1 cellular context compared by ENCODE assay signal in the genomic region with DNA sequence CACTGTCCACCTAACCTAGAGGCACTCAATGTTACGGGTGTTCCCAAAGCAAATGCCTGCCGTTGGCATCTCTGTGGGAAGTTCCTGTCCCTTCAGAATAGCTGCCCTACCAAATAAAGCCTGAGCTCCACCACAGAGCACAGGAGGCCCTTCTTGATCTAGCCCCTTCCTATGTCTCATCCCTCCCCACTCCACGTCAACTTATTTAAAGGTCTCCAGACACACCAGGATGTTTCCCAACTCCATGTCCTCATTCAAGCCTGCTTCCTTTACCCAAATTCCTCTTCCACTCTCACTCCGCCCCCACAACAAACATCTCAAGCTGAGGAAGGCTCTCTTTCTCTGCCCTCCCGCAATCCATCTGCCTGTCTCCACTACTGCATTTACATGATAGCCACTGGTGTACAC.
TF ChIP-seq lines count a peak whose summit lies in the region.

No MANE protein-coding gene starts in this region.

TF ChIP-seq in WTC11, 78 proteins besides CTCF, POLR2A, EP300 and RAD21 (continued from another document):
- TF ChIP-seq, protein P1, sequence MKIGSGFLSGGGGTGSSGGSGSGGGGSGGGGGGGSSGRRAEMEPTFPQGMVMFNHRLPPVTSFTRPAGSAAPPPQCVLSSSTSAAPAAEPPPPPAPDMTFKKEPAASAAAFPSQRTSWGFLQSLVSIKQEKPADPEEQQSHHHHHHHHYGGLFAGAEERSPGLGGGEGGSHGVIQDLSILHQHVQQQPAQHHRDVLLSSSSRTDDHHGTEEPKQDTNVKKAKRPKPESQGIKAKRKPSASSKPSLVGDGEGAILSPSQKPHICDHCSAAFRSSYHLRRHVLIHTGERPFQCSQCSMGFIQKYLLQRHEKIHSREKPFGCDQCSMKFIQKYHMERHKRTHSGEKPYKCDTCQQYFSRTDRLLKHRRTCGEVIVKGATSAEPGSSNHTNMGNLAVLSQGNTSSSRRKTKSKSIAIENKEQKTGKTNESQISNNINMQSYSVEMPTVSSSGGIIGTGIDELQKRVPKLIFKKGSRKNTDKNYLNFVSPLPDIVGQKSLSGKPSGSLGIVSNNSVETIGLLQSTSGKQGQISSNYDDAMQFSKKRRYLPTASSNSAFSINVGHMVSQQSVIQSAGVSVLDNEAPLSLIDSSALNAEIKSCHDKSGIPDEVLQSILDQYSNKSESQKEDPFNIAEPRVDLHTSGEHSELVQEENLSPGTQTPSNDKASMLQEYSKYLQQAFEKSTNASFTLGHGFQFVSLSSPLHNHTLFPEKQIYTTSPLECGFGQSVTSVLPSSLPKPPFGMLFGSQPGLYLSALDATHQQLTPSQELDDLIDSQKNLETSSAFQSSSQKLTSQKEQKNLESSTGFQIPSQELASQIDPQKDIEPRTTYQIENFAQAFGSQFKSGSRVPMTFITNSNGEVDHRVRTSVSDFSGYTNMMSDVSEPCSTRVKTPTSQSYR (CRISPR knock-in tag; IDR thresholded peaks at IDR 0.05) = no peak
- TF ChIP-seq IRF2 (CRISPR knock-in tag; IDR thresholded peaks at IDR 0.05; ENCODE audit: borderline replicate concordance, low read depth) (no peak), SP1 (CRISPR knock-in tag; conservative IDR thresholded peaks at IDR 0.05) (no peak)
